In the genomic region with DNA sequence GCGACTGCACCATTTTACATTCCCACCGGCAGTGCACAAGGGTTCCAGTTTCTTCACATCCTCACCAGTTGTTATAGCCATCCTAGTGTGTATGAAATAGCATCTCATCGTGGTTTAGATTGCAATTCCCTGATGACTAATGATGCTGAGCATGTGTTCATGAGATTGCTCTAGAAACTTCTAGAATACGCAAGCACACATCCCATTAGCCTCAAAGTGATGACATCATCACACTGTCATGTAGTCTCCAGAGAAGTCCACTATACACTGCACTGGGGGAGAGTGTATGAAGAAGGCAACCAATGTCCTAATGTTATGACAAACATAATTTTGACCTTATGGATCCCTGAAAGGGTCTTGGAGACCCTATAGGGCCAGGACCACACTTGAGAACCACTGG, we compare ENCODE assay signal across 16 cellular contexts. TPM values are rescaled to one million over a fixed set of nuclear protein-coding genes. Genes with fewer than 3 reads are reported as not detected.
DNase-seq lines count a peak whose midpoint lies in the region; ATAC-seq and TF ChIP-seq lines count a peak whose summit lies in the region.
"Had no signal": no experiment of that assay in that cellular context is flagged by ENCODE, and none has a peak within 500 bp of the region (broad histone marks: within the 10 kb centered on the region; RNA-seq: fewer than 3 reads in every experiment).

No MANE protein-coding gene starts in this region.

- no peak for ATAC-seq in natural killer cell

- no peaks in the 10 kb centered on the region for H3K36me3 Mint-ChIP-seq in natural killer cell
- H3K36me3 Mint-ChIP-seq: activated naive CD8-positive, alpha-beta T cell treated with anti-CD3 and anti-CD28 coated beads for 36 hours had no signal

- POLR2A ChIA-PET in AG04450 (lab: Yijun Ruan, JAX): no interaction called here

- intact Hi-C loops in dorsolateral prefrontal cortex (cut with DNase I): no loop called here
- intact Hi-C loops in natural killer cell (cut with micrococcal nuclease): no loop called here

- H3K27ac Mint-ChIP-seq in natural killer cell: no peak overlapping the region
- H3K27ac Mint-ChIP-seq: activated naive CD8-positive, alpha-beta T cell treated with anti-CD3 and anti-CD28 coated beads for 36 hours; progenitor cell of endocrine pancreas had no signal

- no peak overlapping the region for H3K4me3 ChIP-seq in AG04450 (ENCODE audit: low read depth, low read length)
- H3K4me3 ChIP-seq in fibroblast of villous mesenchyme (ENCODE audit: low read depth, low read length): no peak overlapping the region
- H3K4me3 ChIP-seq in dorsolateral prefrontal cortex: no peak overlapping the region
- H3K4me3 ChIP-seq: tibial nerve had no signal

- no peak overlapping the region for H3K4me3 Mint-ChIP-seq in natural killer cell
- H3K4me3 Mint-ChIP-seq: activated naive CD8-positive, alpha-beta T cell treated with anti-CD3 and anti-CD28 coated beads for 36 hours had no signal

- H3K4me1 Mint-ChIP-seq in natural killer cell: peaks cover 0 to 9% of the 10 kb centered on the region in 2 donors

- H3K27me3 Mint-ChIP-seq in natural killer cell (ENCODE audit: low read depth in 2 of 2): no peaks in the 10 kb centered on the region
- H3K27me3 Mint-ChIP-seq: activated naive CD8-positive, alpha-beta T cell treated with anti-CD3 and anti-CD28 coated beads for 36 hours had no signal

- DNase-seq in AG04450 (ENCODE audit: low read depth, low spot score) (peak; percentile 49), HS-27A (ENCODE audit: low read depth) (peak; percentile 15), amniotic epithelial cell (ENCODE audit: low read depth) (peak; percentile 97), fibroblast of villous mesenchyme (ENCODE audit: low read depth) (peak; percentile 84), dorsolateral prefrontal cortex (no peak), NCI-H526 treated with DMSO at 0.1 percent for 48 hours (lab: John Stamatoyannopoulos, UW) (no peak), natural killer cell (no peak), mesenteric fat pad (ENCODE audit: low spot score) (no peak)
- DNase-seq: activated CD4-positive, CD25-positive, alpha-beta regulatory T cell treated with anti-CD3 and anti-CD28 coated beads, Interleukin-2, amount 50 U/mL, for 72 hours; activated naive CD8-positive, alpha-beta T cell treated with anti-CD3 and anti-CD28 coated beads for 36 hours; cortex of kidney; DMS153; NCI-H2029 treated with DMSO at 0.1 percent for 48 hours had no signal

- no peaks in the 10 kb centered on the region; the same call in 1 of the 2 replicates for H3K9me3 ChIP-seq in AG04450 (ENCODE audit: control insufficient read depth, insufficient read depth, low read length)
- H3K9me3 ChIP-seq: tibial nerve had no signal

- TF ChIP-seq CTCF in AG04450 (IDR thresholded peaks at IDR 0.05; ENCODE audit: low read depth, low read length) (no peak), fibroblast of villous mesenchyme (IDR thresholded peaks at IDR 0.05; ENCODE audit: insufficient read depth, low read depth, low read length) (no peak), dorsolateral prefrontal cortex (IDR thresholded peaks at IDR 0.05 in 54 of 56, conservative IDR thresholded peaks at IDR 0.05 in 2 of 56; ENCODE audit: low read depth in 1 of 56, partially characterized antibody in 56 of 56) (no peak), natural killer cell (IDR thresholded peaks at IDR 0.05) (no peak)

- CTCF ChIA-PET in AG04450 (lab: Charles Lee): no interaction called here

- H3K27ac ChIP-seq in AG04450 (ENCODE audit: low read depth, low read length) (no peak overlapping the region), dorsolateral prefrontal cortex (no peak overlapping the region)
- H3K27ac ChIP-seq: KMS-11, tibial nerve had no signal

- H3K27me3 ChIP-seq in AG04450 (ENCODE audit: control insufficient read depth, insufficient read depth, low read length) (peaks cover 4% of the 10 kb centered on the region), dorsolateral prefrontal cortex (no peaks in the 10 kb centered on the region)
- H3K27me3 ChIP-seq: tibial nerve had no signal

- no peaks in the 10 kb centered on the region for H3K9me3 Mint-ChIP-seq in natural killer cell
- H3K9me3 Mint-ChIP-seq: activated naive CD8-positive, alpha-beta T cell treated with anti-CD3 and anti-CD28 coated beads for 36 hours had no signal

RNA-seq across cellular contexts. Expression of a gene that starts 30.2 kb away (rescaled TPM):
- polyA plus RNA-seq in AG04450 (2011; rRNA removed): 15.5 and 23.9 TPM in 2 replicates
- polyA minus RNA-seq in AG04450 (2011; rRNA and poly(A)+ RNA removed): 8.4 and 10.4 TPM in 2 replicates
- total RNA-seq in fibroblast of villous mesenchyme (30.2 and 50.6 TPM in 2 replicates), dorsolateral prefrontal cortex (10 to 100 TPM in 20 of 120 experiments, 1 to 10 TPM in 100; 1.4 to 21.4 (median 5.9) TPM), natural killer cell (1 to 10 TPM in 2 of 3 donors, under 1 TPM in 1; 0.61 to 2.7 (median 1.6) TPM), mesenteric fat pad (269 TPM)

Comparison
In these comparisons a context has a peak if more than half of its experiments do, and no peak if none do; other contexts are left out.
1. DNase-seq: peak in AG04450 (single experiment), HS-27A (single experiment), amniotic epithelial cell (single experiment) and fibroblast of villous mesenchyme (single experiment); none in dorsolateral prefrontal cortex (0 of 10), NCI-H526 treated with DMSO at 0.1 percent for 48 hours (single experiment), natural killer cell (single experiment) and mesenteric fat pad (single experiment).